In genomic region chr20:36391955-36392354, GRCh38 we compare ENCODE assay signal across 24 cellular contexts.
"Had no signal": no experiment of that assay in that cellular context is flagged by ENCODE, and none has a peak within 500 bp of the region (broad histone marks: within the 10 kb centered on the region; RNA-seq: fewer than 3 reads in every experiment).

No MANE protein-coding gene starts in this region.

- H3K4me3 Mint-ChIP-seq: activated CD8-positive, alpha-beta T cell treated with anti-CD3 and anti-CD28 coated beads, Interleukin-2, amount 10 ng/mL, durations not matched to agents 7 days and 5 days; activated naive CD8-positive, alpha-beta T cell; activated T-cell treated with anti-CD3 and anti-CD28 coated beads, Interleukin-2, amount 50 U/mL, for 24 hours; T-helper 1 cell treated with Interleukin-12 subunit alpha and Interleukin-12 subunit beta and Interleukin-4 antibody, amounts not matched to agents 30 μg/mL and 1 μg/mL, for 36 hours had no signal

- H3K27ac ChIP-seq: SJSA1 had no signal

- DNase-seq: activated CD4-positive, alpha-beta T cell treated with anti-CD3 and anti-CD28 coated beads for 48 hours; activated CD4-positive, alpha-beta T cell treated with anti-CD3 and anti-CD28 coated beads, Interleukin-2, amount 50 U/mL, for 4 hours; activated CD4-positive, CD25-positive, alpha-beta regulatory T cell treated with anti-CD3 and anti-CD28 coated beads, Interleukin-2, amount 50 U/mL, for 72 hours; activated CD8-positive, alpha-beta memory T cell treated with anti-CD3 and anti-CD28 coated beads, Interleukin-2, amount 50 U/mL, for 48 hours; activated CD8-positive, alpha-beta T cell treated with anti-CD3 and anti-CD28 coated beads, Interleukin-2, amount 10 ng/mL, durations not matched to agents 7 days and 5 days; activated effector memory CD4-positive, alpha-beta T cell treated with anti-CD3 and anti-CD28 coated beads, Interleukin-2, amount 50 U/mL, for 16 hours; activated naive CD4-positive, alpha-beta T cell treated with Interleukin-2 at 50 U/mL for 16 hours; activated T-cell treated with anti-CD3 and anti-CD28 coated beads, Interleukin-2, amount 50 U/mL, for 24 hours; cerebellar nuclear complex; Karpas-422; MM.1S; NCI-H1105; NCI-H1436; NCI-H1694 treated with DMSO at 0.1 percent for 48 hours; NCI-H2029 treated with DMSO at 0.1 percent for 48 hours; NCI-H510A treated with DMSO at 0.1 percent for 48 hours; NCI-H69; SHP77; SW 1271 had no signal

- H3K27ac Mint-ChIP-seq: activated CD8-positive, alpha-beta T cell treated with anti-CD3 and anti-CD28 coated beads, Interleukin-2, amount 10 ng/mL, durations not matched to agents 7 days and 5 days; activated naive CD8-positive, alpha-beta T cell; activated T-cell treated with anti-CD3 and anti-CD28 coated beads, Interleukin-2, amount 50 U/mL, for 24 hours; T-helper 1 cell treated with Interleukin-12 subunit alpha and Interleukin-12 subunit beta and Interleukin-4 antibody, amounts not matched to agents 30 μg/mL and 1 μg/mL, for 36 hours had no signal

- H3K9me3 ChIP-seq: SJSA1 had no signal

- H3K27me3 Mint-ChIP-seq: activated naive CD8-positive, alpha-beta T cell had no signal

- ATAC-seq: activated CD8-positive, alpha-beta T cell treated with anti-CD3 and anti-CD28 coated beads, Interleukin-2, amount 10 ng/mL, durations not matched to agents 7 days and 5 days; SK-N-SH treated with all-trans-retinoic acid at 6 μM for 48 hours had no signal

- H3K36me3 Mint-ChIP-seq: activated naive CD8-positive, alpha-beta T cell had no signal

- H3K4me3 ChIP-seq: SJSA1 had no signal

- FAIRE-seq: RCC 7860 had no signal

- H3K36me3 ChIP-seq: SJSA1 had no signal

- H3K9me3 Mint-ChIP-seq: activated T-cell treated with anti-CD3 and anti-CD28 coated beads, Interleukin-2, amount 50 U/mL, for 24 hours had no signal
